30 cellular contexts compared by ENCODE assay signal in the genomic region with DNA sequence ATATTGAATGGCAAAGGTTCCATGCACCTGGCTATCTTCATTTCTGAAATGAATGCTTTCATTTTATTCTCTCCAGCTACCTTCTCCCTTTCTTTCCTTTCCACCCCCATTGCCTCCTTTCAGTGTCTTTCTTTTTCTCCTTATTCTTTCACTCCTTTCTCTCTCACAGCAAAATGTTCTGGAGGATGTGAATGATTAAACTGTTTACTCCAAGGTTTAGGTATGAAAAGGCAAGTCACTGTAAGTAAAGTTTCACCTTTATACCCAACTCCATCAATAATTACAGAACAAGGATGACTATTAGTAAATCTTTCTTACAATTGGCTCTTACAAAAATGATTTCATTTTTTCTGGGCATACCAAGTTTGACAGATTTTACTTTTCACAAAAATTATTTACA. TPM values are rescaled to one million over a fixed set of nuclear protein-coding genes. Genes with fewer than 3 reads are reported as not detected.
"Had no signal": no experiment of that assay in that cellular context is flagged by ENCODE, and none has a peak within 500 bp of the region (broad histone marks: within the 10 kb centered on the region; RNA-seq: fewer than 3 reads in every experiment).

No MANE protein-coding gene starts in this region.

- H3K27ac ChIP-seq: cardiac muscle cell, coronary artery, dorsolateral prefrontal cortex, gastrocnemius medialis, left lung, lower lobe of right lung, pancreas, psoas muscle, spleen, transverse colon had no signal

- FAIRE-seq: keratinocyte, pancreas, urothelium cell line had no signal

- H3K36me3 Mint-ChIP-seq: mesothelial cell of epicardium, naive B cell had no signal

- H3K27ac Mint-ChIP-seq: activated B cell treated with CpG ODN at 0.5 μM for 24 hours; activated naive CD4-positive, alpha-beta T cell treated with anti-CD3 and anti-CD28 coated beads, Interleukin-2, amount 50 U/mL, for 72 hours; activated T-cell treated with anti-CD3 and anti-CD28 coated beads, Interleukin-2, amount 50 U/mL, for 72 hours; mesothelial cell of epicardium; naive B cell had no signal

- H3K4me3 ChIP-seq: cardiac muscle cell, coronary artery, dorsolateral prefrontal cortex, gastrocnemius medialis, left lung, lower lobe of right lung, pancreas, psoas muscle, spleen, transverse colon had no signal

- H3K4me3 Mint-ChIP-seq: activated B cell treated with CpG ODN at 0.5 μM for 24 hours; activated T-cell treated with anti-CD3 and anti-CD28 coated beads, Interleukin-2, amount 50 U/mL, for 72 hours; mesothelial cell of epicardium; neural crest cell had no signal

- H3K36me3 ChIP-seq: cardiac muscle cell, gastrocnemius medialis, left lung, lower lobe of right lung, pancreas, spleen, transverse colon had no signal

- H3K9me3 Mint-ChIP-seq: activated B cell treated with CpG ODN at 0.5 μM for 24 hours; activated naive CD4-positive, alpha-beta T cell treated with anti-CD3 and anti-CD28 coated beads, Interleukin-2, amount 50 U/mL, for 72 hours; activated T-cell treated with anti-CD3 and anti-CD28 coated beads, Interleukin-2, amount 50 U/mL, for 72 hours; mesothelial cell of epicardium; naive B cell; neural crest cell had no signal

- H3K9me3 ChIP-seq: gastrocnemius medialis, left lung, lower lobe of right lung, pancreas, psoas muscle, spleen, transverse colon had no signal

- ATAC-seq: activated naive CD4-positive, alpha-beta T cell treated with anti-CD3 and anti-CD28 coated beads, Interleukin-2, amount 50 U/mL, for 72 hours; activated T-cell treated with anti-CD3 and anti-CD28 coated beads, Interleukin-2, amount 50 U/mL, for 72 hours; gastrocnemius medialis; left lung; lower lobe of right lung; pancreas; psoas muscle; right cardiac atrium had no signal

- H3K4me1 ChIP-seq: gastrocnemius medialis, psoas muscle had no signal

- DNase-seq: activated B cell treated with CpG ODN at 0.5 μM for 24 hours; activated CD4-positive, alpha-beta T cell treated with anti-CD3 and anti-CD28 coated beads, Interleukin-2, amount 50 U/mL, for 4 hours; activated naive CD4-positive, alpha-beta T cell; activated T-cell treated with anti-CD3 and anti-CD28 coated beads for 4 hours; activated T-cell treated with anti-CD3 and anti-CD28 coated beads, Interleukin-2, amount 50 U/mL, for 72 hours; anterior cingulate cortex; dorsolateral prefrontal cortex; effector memory CD4-positive, alpha-beta T cell; erythroblast; gastrocnemius medialis; glutamatergic neuron; left lung; lower lobe of right lung; naive B cell; nucleus accumbens; pancreas; psoas muscle; right cardiac atrium; spleen; stimulated activated naive CD4-positive, alpha-beta T cell treated with Interleukin-2 at 50 U/mL for 16 hours; transverse colon had no signal

RNA-seq across cellular contexts. Expression of gene PAX8, which starts 4.3 kb away (rescaled TPM):
- total RNA-seq: cardiac muscle cell, cerebellum, temporal lobe had no signal
- polyA plus RNA-seq: cardiac muscle cell had no signal
